In the genomic region with DNA sequence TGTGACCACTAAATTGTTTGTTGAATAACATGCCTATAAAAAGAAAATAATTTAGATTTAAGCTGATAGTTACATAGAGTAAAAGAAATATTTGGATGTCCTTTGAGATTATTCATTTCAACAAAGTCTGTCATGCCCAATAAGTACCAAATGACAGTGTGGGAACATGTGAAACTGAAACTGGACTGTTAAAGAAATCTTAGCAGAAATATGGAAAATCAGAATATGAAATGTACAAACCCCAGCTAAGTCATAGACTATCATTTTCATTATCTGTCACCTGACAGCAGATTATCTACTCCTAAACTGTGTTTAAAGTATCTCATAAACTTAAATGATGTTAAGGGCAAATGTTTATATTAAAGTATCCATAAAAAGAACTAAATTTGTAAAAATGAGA, we compare ENCODE assay signal across 27 cellular contexts.
"Had no signal": no experiment of that assay in that cellular context is flagged by ENCODE, and none has a peak within 500 bp of the region (broad histone marks: within the 10 kb centered on the region; RNA-seq: fewer than 3 reads in every experiment).

No MANE protein-coding gene starts in this region.

- H3K27ac ChIP-seq: ascending aorta, body of pancreas, coronary artery, Peyer's patch, RWPE1, SJCRH30 had no signal

- H3K36me3 ChIP-seq: ascending aorta, Peyer's patch, SJCRH30 had no signal

- DNase-seq: activated CD4-positive, alpha-beta T cell treated with anti-CD3 and anti-CD28 coated beads, Interleukin-2, amount 10 ng/mL, durations not matched to agents 24 days and 14 days; activated CD4-positive, alpha-beta T cell treated with anti-CD3 and anti-CD28 coated beads, Interleukin-2, amount 50 U/mL, for 48 hours; activated CD4-positive, CD25-positive, alpha-beta regulatory T cell treated with anti-CD3 and anti-CD28 coated beads, Interleukin-2, amount 50 U/mL, for 72 hours; activated CD8-positive, alpha-beta memory T cell treated with anti-CD3 and anti-CD28 coated beads, Interleukin-2, amount 10 ng/mL, durations not matched to agents 7 days and 5 days; activated effector memory CD4-positive, alpha-beta T cell treated with Interleukin-2 at 50 U/mL for 16 hours; activated naive CD4-positive, alpha-beta T cell; activated T-cell treated with anti-CD3 and anti-CD28 coated beads, Interleukin-2, amount 50 U/mL, for 24 hours; amniotic stem cell; body of pancreas; central memory CD4-positive, alpha-beta T cell; NCI-H1092 treated with DMSO at 0.1 percent for 48 hours; NCI-H1417 treated with DMSO at 0.1 percent for 48 hours; NCI-H1694; NCI-H2029; NCI-H345; NCI-H510A; NCI-H526 treated with DMSO at 0.1 percent for 48 hours; NCI-H82; NK-92 treated with Interleukin-12 subunit alpha and Interleukin-12 subunit beta, amount 100 ng/mL, for 24 hours; OCI-M1; Peyer's patch; Right ventricle myocardium superior; SJCRH30 had no signal

- H3K4me1 ChIP-seq: ascending aorta, body of pancreas, Peyer's patch, SJCRH30 had no signal

- H3K4me3 ChIP-seq: ascending aorta, body of pancreas, coronary artery, Peyer's patch, SJCRH30 had no signal

- ATAC-seq: activated CD8-positive, alpha-beta memory T cell treated with anti-CD3 and anti-CD28 coated beads, Interleukin-2, amount 10 ng/mL, durations not matched to agents 7 days and 5 days; body of pancreas; WTC11 had no signal

- H3K9me3 ChIP-seq: ascending aorta, body of pancreas, Peyer's patch, SJCRH30 had no signal

- H3K27me3 ChIP-seq: ascending aorta, body of pancreas, Peyer's patch, SJCRH30 had no signal
